17 cellular contexts compared by ENCODE assay signal in the genomic region with DNA sequence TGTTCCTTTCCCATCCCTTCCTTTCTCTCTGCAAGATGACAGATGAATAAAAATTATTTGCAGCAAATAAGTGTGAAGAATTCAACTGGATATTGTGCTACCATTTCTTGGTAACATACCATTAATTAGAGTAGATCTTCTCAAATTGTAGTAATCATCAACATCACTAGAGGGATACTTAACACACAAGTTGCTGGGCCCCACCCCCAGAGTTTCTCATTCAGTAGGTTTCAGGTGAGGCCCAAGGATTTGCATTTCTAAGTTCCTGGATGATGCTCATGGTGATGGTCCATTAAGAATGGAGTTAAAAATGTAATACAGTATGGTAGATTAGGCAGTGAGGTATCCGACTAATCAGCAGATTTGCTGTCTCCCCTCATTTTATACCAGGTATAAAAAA.
A peak's percentile ranks its signal among the peaks of the same experiment; 100 is the strongest.
DNase-seq lines count a peak whose midpoint lies in the region; ATAC-seq, FAIRE-seq and TF ChIP-seq lines count a peak whose summit lies in the region.
"Had no signal": no experiment of that assay in that cellular context is flagged by ENCODE, and none has a peak within 500 bp of the region (broad histone marks: within the 10 kb centered on the region; RNA-seq: fewer than 3 reads in every experiment).

No MANE protein-coding gene starts in this region.

- H2AFZ ChIP-seq in GM23338 (no peak overlapping the region), H1 (ENCODE audit: low read length) (no peak overlapping the region)

- TF ChIP-seq EP300 in H1 (IDR thresholded peaks at IDR 0.05; ENCODE audit: borderline replicate concordance in 1 of 2, low read depth in 2 of 2, low read length in 2 of 2): no peak

- H4K91ac ChIP-seq in H1 (replicated peaks; ENCODE audit: insufficient read length, low read length): no peak overlapping the region

- no peak overlapping the region for H2BK120ac ChIP-seq in H1 (replicated peaks; ENCODE audit: low read depth, low read length)

- no peaks in the 10 kb centered on the region for H3K27me3 Mint-ChIP-seq in GM23338 (ENCODE audit: insufficient read depth, low read depth, poor library complexity)
- peaks cover 2% of the 10 kb centered on the region for H3K27me3 Mint-ChIP-seq in glutamatergic neuron (ENCODE audit: unreplicated experiment)
- H3K27me3 Mint-ChIP-seq in MCF 10A (ENCODE audit: insufficient read depth, unreplicated experiment): peaks cover 31% of the 10 kb centered on the region
- H3K27me3 Mint-ChIP-seq: naive B cell had no signal

- H3K4me1 ChIP-seq in GM23338 (ENCODE audit: insufficient read depth): 0 out of 2 replicates have a peak, but pooled peaks cover 3% of the 10 kb centered on the region
- no peaks in the 10 kb centered on the region for H3K4me1 ChIP-seq in H1 (replicated peaks in 1 of 4; ENCODE audit: control insufficient read depth in 3 of 4, insufficient read depth in 4 of 4, low read length in 3 of 4)
- H3K4me1 ChIP-seq: uterus had no signal

- no peak overlapping the region for H3K18ac ChIP-seq in H1 (ENCODE audit: extremely low read depth, low read length)

- H3K4me1 Mint-ChIP-seq in GM23338 (peaks cover 5% of the 10 kb centered on the region; the same call in 2 of the 3 replicates), glutamatergic neuron (ENCODE audit: low read depth, unreplicated experiment) (no peaks in the 10 kb centered on the region), MCF 10A (ENCODE audit: insufficient read depth, unreplicated experiment) (no peaks in the 10 kb centered on the region)
- H3K4me1 Mint-ChIP-seq: naive B cell had no signal

- H3K27me3 ChIP-seq in GM23338 (ENCODE audit: insufficient read depth) (no peaks in the 10 kb centered on the region), H1 (replicated peaks in 1 of 4; ENCODE audit: control insufficient read depth in 3 of 4, extremely low read depth in 1 of 4, insufficient read depth in 3 of 4, low read length in 3 of 4) (peaks cover 0 to 1% (median 0%) of the 10 kb centered on the region in 4 experiments; a peak in 1 of 7 replicates), H7 (ENCODE audit: control insufficient read depth, insufficient read depth, low read length) (no peaks in the 10 kb centered on the region)
- H3K27me3 ChIP-seq: uterus had no signal

- no peak for TF ChIP-seq POLR2A in H1 (IDR thresholded peaks at IDR 0.05; ENCODE audit: control extremely low read depth in 1 of 2, low read depth in 2 of 2, low read length in 2 of 2)

- FAIRE-seq in H1 (lab: Jason Lieb, UNC): no peak
- FAIRE-seq: HTR-8/SVneo had no signal

- 88% methylated on average over 1 of the region's 1 CpG; no CpG with 5 or more reads in 1 of the 2 experiments for WGBS in H1 (ENCODE audit: extremely low coverage in 1 of 2, insufficient coverage in 1 of 2, insufficient read length in 1 of 2, insufficient replicate concordance in 2 of 2, low coverage in 1 of 2, low lambda C conversion rate in 2 of 2, missing lambda C conversion rate in 1 of 2), 2 experiments

- no peak overlapping the region for H3K56ac ChIP-seq in H1 (replicated peaks; ENCODE audit: insufficient read length, low read depth, low read length)

- POLR2A ChIA-PET in H1 (lab: Charles Lee; ENCODE audit: partially characterized antibody): no interaction called here
- POLR2A ChIA-PET in MCF 10A (lab: Yijun Ruan, JAX): no interaction called here

- H3K23ac ChIP-seq in H1 (ENCODE audit: insufficient read length): no peak overlapping the region

- no peak overlapping the region for H3K4ac ChIP-seq in H1 (replicated peaks; ENCODE audit: insufficient read length, low read depth, low read length)

- no peak overlapping the region for H3K27ac Mint-ChIP-seq in GM23338
- no peak overlapping the region for H3K27ac Mint-ChIP-seq in glutamatergic neuron (ENCODE audit: unreplicated experiment)
- no peak overlapping the region for H3K27ac Mint-ChIP-seq in MCF 10A (ENCODE audit: low read depth, unreplicated experiment)
- H3K27ac Mint-ChIP-seq: naive B cell; T-helper 2 cell treated with Interferon-gamma antibody and Interleukin-4, amounts not matched to agents 5 μg/mL and 100 μg/mL, for 36 hours had no signal

- no peaks in the 10 kb centered on the region for H3K23me2 ChIP-seq in H1 (ENCODE audit: low read depth, low read length)

- TF ChIP-seq CTCF in GM23338 (conservative IDR thresholded peaks at IDR 0.05; ENCODE audit: low read depth in 2 of 2): peak; percentile 42 to 43
- peak in 1 of 3 experiments; percentile 8; a peak in 1 of 4 replicates for TF ChIP-seq CTCF in H1 (IDR thresholded peaks at IDR 0.05; ENCODE audit: control extremely low read depth in 1 of 3, insufficient read depth in 1 of 3, low read depth in 1 of 3, low read length in 3 of 3)
- TF ChIP-seq CTCF in glutamatergic neuron (IDR thresholded peaks at IDR 0.05; ENCODE audit: partially characterized antibody, unreplicated experiment): no peak
- no peak for TF ChIP-seq CTCF in MCF 10A (IDR thresholded peaks at IDR 0.05; ENCODE audit: unreplicated experiment)

- no peaks in the 10 kb centered on the region for H3K9me3 Mint-ChIP-seq in GM23338
- no peaks in the 10 kb centered on the region for H3K9me3 Mint-ChIP-seq in glutamatergic neuron (ENCODE audit: unreplicated experiment)
- H3K9me3 Mint-ChIP-seq in MCF 10A (ENCODE audit: unreplicated experiment): no peaks in the 10 kb centered on the region
- H3K9me3 Mint-ChIP-seq: T-helper 2 cell treated with Interferon-gamma antibody and Interleukin-4, amounts not matched to agents 5 μg/mL and 100 μg/mL, for 36 hours had no signal

- H2BK12ac ChIP-seq in H1 (ENCODE audit: low read depth, low read length): no peak overlapping the region

- no peak overlapping the region for H4K5ac ChIP-seq in H1 (ENCODE audit: insufficient read length, low read depth, low read length)

- no peaks in the 10 kb centered on the region for H3K9me3 ChIP-seq in H1 (ENCODE audit: insufficient read depth in 2 of 2, low read depth in 1 of 2, low read length in 1 of 2)
- H3K9me3 ChIP-seq: uterus had no signal

- H3K9me2 ChIP-seq in GM23338 (ENCODE audit: insufficient read depth): no peaks in the 10 kb centered on the region

- H3K27ac ChIP-seq in GM23338 (ENCODE audit: low read depth) (no peak overlapping the region), H1 (ENCODE audit: low read depth, low read length) (no peak overlapping the region)
- H3K27ac ChIP-seq: C4-2B, uterus had no signal

- no peaks in the 10 kb centered on the region for H4K20me1 ChIP-seq in GM23338 (replicated peaks; ENCODE audit: insufficient read depth)
- no peaks in the 10 kb centered on the region for H4K20me1 ChIP-seq in H1 (replicated peaks in 1 of 2; ENCODE audit: control insufficient read depth in 1 of 2, insufficient read depth in 2 of 2, low read length in 2 of 2)

- H3F3A ChIP-seq in GM23338 (replicated peaks; ENCODE audit: low read depth): no peaks in the 10 kb centered on the region

- ATAC-seq in GM18867 (IDR thresholded peaks at IDR 0.05; ENCODE audit: unreplicated experiment): peak; percentile 89
- peak; percentile 78 for ATAC-seq in GM23338
- peak; percentile 89 for ATAC-seq in HG03342 (IDR thresholded peaks at IDR 0.05; ENCODE audit: unreplicated experiment)
- ATAC-seq in GM18520 (IDR thresholded peaks at IDR 0.05; ENCODE audit: unreplicated experiment): no peak
- ATAC-seq: PC-3 had no signal

- no peak overlapping the region for H3K4me3 Mint-ChIP-seq in GM23338
- H3K4me3 Mint-ChIP-seq in glutamatergic neuron (ENCODE audit: unreplicated experiment): no peak overlapping the region
- H3K4me3 Mint-ChIP-seq in MCF 10A (ENCODE audit: unreplicated experiment): no peak overlapping the region
- H3K4me3 Mint-ChIP-seq: naive B cell; T-helper 2 cell treated with Interferon-gamma antibody and Interleukin-4, amounts not matched to agents 5 μg/mL and 100 μg/mL, for 36 hours had no signal

- H2BK15ac ChIP-seq in H1 (ENCODE audit: low read length): no peak overlapping the region

- H3K4me2 ChIP-seq in GM23338 (no peak overlapping the region), H1 (ENCODE audit: insufficient read depth in 1 of 2, low read depth in 2 of 2, low read length in 2 of 2) (no peak overlapping the region)

- H3K79me2 ChIP-seq in GM23338 (replicated peaks; ENCODE audit: insufficient read depth) (no peaks in the 10 kb centered on the region), H1 (ENCODE audit: control insufficient read depth in 1 of 2, insufficient read depth in 2 of 2, low read length in 2 of 2) (no peaks in the 10 kb centered on the region)

- CTCF ChIA-PET in H1 (lab: Charles Lee; ENCODE audit: partially characterized antibody) (no interaction called here), MCF 10A (lab: Yijun Ruan, JAX) (no interaction called here)

- TF ChIP-seq RAD21 in H1 (IDR thresholded peaks at IDR 0.05 in 1 of 2, conservative IDR thresholded peaks at IDR 0.05 in 1 of 2; ENCODE audit: low read depth in 2 of 2, low read length in 2 of 2): peak; percentile 44 to 50

- no peak overlapping the region for H2BK5ac ChIP-seq in H1 (ENCODE audit: low read depth, low read length)

- peak; percentile 83 for DNase-seq in GM23338 (ENCODE audit: low spot score)
- peak in 1 of 2 experiments; percentile 46 for DNase-seq in H1 (ENCODE audit: low read depth in 1 of 2, low spot score in 2 of 2)
- no peak for DNase-seq in glutamatergic neuron
- no peak for DNase-seq in MCF 10A (ENCODE audit: unreplicated experiment)
- DNase-seq in H7: no peak
- DNase-seq: activated CD8-positive, alpha-beta memory T cell treated with anti-CD3 and anti-CD28 coated beads for 24 hours; cortex of kidney; kidney glomerular epithelial cell; naive B cell; PC-3; uterus had no signal

- H3K14ac ChIP-seq in H1 (ENCODE audit: insufficient read length): no peak overlapping the region

- no TSS peak for BruUV-seq in MCF 10A (replicated peaks; lab: Mats Ljungman, UMichigan)

- H3K36me3 Mint-ChIP-seq in GM23338 (ENCODE audit: low read depth): no peaks in the 10 kb centered on the region
- no peaks in the 10 kb centered on the region for H3K36me3 Mint-ChIP-seq in glutamatergic neuron (ENCODE audit: unreplicated experiment)
- H3K36me3 Mint-ChIP-seq in MCF 10A (ENCODE audit: insufficient read depth, unreplicated experiment): no peaks in the 10 kb centered on the region
- H3K36me3 Mint-ChIP-seq: naive B cell had no signal

- no peak overlapping the region for H3K9ac ChIP-seq in H1 (replicated peaks in 1 of 4; ENCODE audit: extremely low read depth in 1 of 4, low read depth in 3 of 4, low read length in 3 of 4)

- no peak overlapping the region for H4K8ac ChIP-seq in H1 (ENCODE audit: extremely low read depth, insufficient read depth, low read length)

- H3K4me3 ChIP-seq in GM23338: no peak overlapping the region
- no peak overlapping the region for H3K4me3 ChIP-seq in H1 (ENCODE audit: extremely low read depth in 1 of 4, insufficient read depth in 2 of 4, low read depth in 3 of 4, low read length in 4 of 4)
- H3K4me3 ChIP-seq in H7 (ENCODE audit: insufficient read depth, low read depth, low read length): no peak overlapping the region
- H3K4me3 ChIP-seq: uterus had no signal

- H2AK5ac ChIP-seq in H1 (ENCODE audit: low read depth, low read length): no peak overlapping the region

- intact Hi-C loops in MCF 10A (cut with micrococcal nuclease): no loop called here

- H2BK20ac ChIP-seq in H1 (ENCODE audit: low read length): no peak overlapping the region

- no peaks in the 10 kb centered on the region for H3K36me3 ChIP-seq in GM23338 (ENCODE audit: insufficient read depth)
- no peaks in the 10 kb centered on the region for H3K36me3 ChIP-seq in H1 (ENCODE audit: control insufficient read depth in 2 of 4, insufficient read depth in 4 of 4, low read length in 3 of 4)
- no peaks in the 10 kb centered on the region for H3K36me3 ChIP-seq in H7 (replicated peaks; ENCODE audit: control insufficient read depth, insufficient read depth, low read length)
- H3K36me3 ChIP-seq: uterus had no signal

- H3K79me1 ChIP-seq in H1 (ENCODE audit: low read depth, low read length): no peaks in the 10 kb centered on the region

Comparison
In these comparisons a context has a peak if more than half of its experiments do, and no peak if none do; other contexts are left out.
1. CTCF ChIP-seq: peak in GM23338 (2 of 2); none in glutamatergic neuron (single experiment) and MCF 10A (single experiment).